In the genomic region with DNA sequence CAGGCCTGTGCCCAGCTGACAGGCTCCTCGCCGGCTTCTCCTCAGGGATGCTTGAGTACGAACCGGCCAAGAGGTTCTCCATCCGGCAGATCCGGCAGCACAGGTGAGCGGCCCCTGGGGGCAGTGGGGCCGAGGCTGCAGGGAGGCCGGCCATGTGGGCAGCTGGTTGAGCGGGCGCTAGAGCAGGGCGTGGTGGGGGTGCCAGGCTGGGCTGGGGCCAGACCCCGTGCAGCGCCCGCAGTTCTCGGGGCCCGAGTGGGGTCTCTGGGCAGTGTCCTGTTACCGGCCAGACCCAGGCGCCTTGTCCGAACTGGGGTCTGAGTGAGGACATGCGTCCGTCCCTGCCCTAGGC, we compare ENCODE assay signal across 1 cellular context.
A peak's percentile ranks its signal among the peaks of the same experiment; 100 is the strongest.
TF ChIP-seq lines count a peak whose summit lies in the region.

No MANE protein-coding gene starts in this region.

TF ChIP-seq in HepG2, 621 proteins besides CTCF, POLR2A, EP300 and RAD21:
- no peak for TF ChIP-seq MLLT10 (CRISPR knock-in tag; IDR thresholded peaks at IDR 0.05)
- TF ChIP-seq, protein P1, sequence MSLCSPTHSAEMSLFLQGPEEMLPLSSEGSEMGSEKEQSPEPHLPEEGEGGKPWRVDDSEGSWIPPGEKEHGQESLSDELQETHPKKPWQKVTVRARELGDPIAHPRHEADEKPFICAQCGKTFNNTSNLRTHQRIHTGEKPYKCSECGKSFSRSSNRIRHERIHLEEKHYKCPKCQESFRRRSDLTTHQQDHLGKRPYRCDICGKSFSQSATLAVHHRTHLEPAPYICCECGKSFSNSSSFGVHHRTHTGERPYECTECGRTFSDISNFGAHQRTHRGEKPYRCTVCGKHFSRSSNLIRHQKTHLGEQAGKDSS (CRISPR knock-in tag; IDR thresholded peaks at IDR 0.05; ENCODE audit: borderline replicate concordance, low read depth), result no peak
- no peak for TF ChIP-seq ZNF331 (CRISPR knock-in tag; IDR thresholded peaks at IDR 0.05)
- peak; percentile 51; the same call in 1 of the 2 replicates for TF ChIP-seq RBFOX2 (IDR thresholded peaks at IDR 0.05; ENCODE audit: low read depth, low read length)
- TF ChIP-seq EEA1 (CRISPR knock-in tag; IDR thresholded peaks at IDR 0.05; ENCODE audit: borderline replicate concordance), result no peak
- TF ChIP-seq ZBTB44 (CRISPR knock-in tag; IDR thresholded peaks at IDR 0.05), result no peak
- peak; percentile 41 for TF ChIP-seq AGO2 (optimal IDR thresholded peaks at IDR 0.05; ENCODE audit: low read depth, low read length)
- no peak for TF ChIP-seq NFE2L2 (IDR thresholded peaks at IDR 0.05; ENCODE audit: low read length)
